ENCODE assay signal across 1 cellular context in the genomic region with DNA sequence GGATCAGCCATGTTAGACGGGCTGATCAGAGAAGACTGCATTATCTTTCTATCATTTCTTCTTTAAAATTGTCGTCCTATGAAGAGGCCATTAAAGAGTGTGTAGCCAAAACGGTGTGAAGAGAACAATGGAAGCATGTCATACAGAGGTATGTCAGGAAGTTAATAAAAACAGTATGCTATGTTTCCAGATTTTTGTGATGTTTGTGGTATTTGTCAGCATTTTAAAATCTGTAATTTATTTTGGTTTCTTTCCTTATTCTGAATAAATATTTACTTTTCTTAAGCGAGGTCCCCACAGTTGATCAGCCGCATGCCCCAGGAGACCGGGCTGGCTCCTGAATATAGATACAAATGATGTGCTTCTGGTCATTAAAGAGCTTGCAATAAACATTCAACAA.
TF ChIP-seq lines count a peak whose summit lies in the region.

No MANE protein-coding gene starts in this region.

TF ChIP-seq in SK-N-SH treated with all-trans-retinoic acid at 6 μM for 48 hours, 23 proteins besides CTCF, POLR2A, EP300 and RAD21 (continued from another document):
- TF ChIP-seq TSHZ2 (CRISPR knock-in tag; IDR thresholded peaks at IDR 0.05) (no peak), ZNF8 (CRISPR knock-in tag; IDR thresholded peaks at IDR 0.05) (no peak), ZNF70 (CRISPR knock-in tag; IDR thresholded peaks at IDR 0.05) (no peak), SNAI2 (CRISPR knock-in tag; IDR thresholded peaks at IDR 0.05) (no peak), ISL1 (CRISPR knock-in tag; IDR thresholded peaks at IDR 0.05) (no peak), CSRNP3 (CRISPR knock-in tag; IDR thresholded peaks at IDR 0.05) (no peak)
